ENCODE assay signal across 8 cellular contexts in genomic region chr9:131395745-131396479, GRCh38. TPM values are rescaled to one million over a fixed set of nuclear protein-coding genes. Genes with fewer than 3 reads are reported as not detected.
DNase-seq lines count a peak whose midpoint lies in the region; ATAC-seq and TF ChIP-seq lines count a peak whose summit lies in the region.

No MANE protein-coding gene starts in this region.

- no peaks in the 10 kb centered on the region for H3K9me2 ChIP-seq in SK-N-SH

- peaks cover 24% of the 10 kb centered on the region for H3F3A ChIP-seq in SK-N-SH (replicated peaks; ENCODE audit: insufficient read depth)

- peaks cover 63% of the 10 kb centered on the region for H4K20me1 ChIP-seq in SK-N-SH (ENCODE audit: insufficient read depth)

- TF ChIP-seq EP300 in SK-N-SH (IDR thresholded peaks at IDR 0.05; ENCODE audit: borderline replicate concordance in 1 of 2, low read depth in 1 of 2, low read length in 1 of 2), result no peak

- H3K4me3 ChIP-seq in H7 (ENCODE audit: insufficient read depth, low read depth, low read length), result peak overlapping the region; percentile 70
- peak overlapping the region; percentile 74 to 87 for H3K4me3 ChIP-seq in SK-N-SH (ENCODE audit: low read depth in 2 of 2, low read length in 1 of 2)
- H3K4me3 ChIP-seq in fibroblast of mammary gland (ENCODE audit: control insufficient read depth, low read depth, low read length), result peak overlapping the region; percentile 67
- H3K4me3 ChIP-seq in skeletal muscle satellite cell (ENCODE audit: low read length), result peak overlapping the region; percentile 77

- POLR2A ChIA-PET in SK-N-SH (lab: Yijun Ruan, JAX), result no interaction called here

- H3K36me3 ChIP-seq in H7 (replicated peaks; ENCODE audit: control insufficient read depth, insufficient read depth, low read length) (no peaks in the 10 kb centered on the region; the same call in 1 of the 2 replicates), SK-N-SH (replicated peaks in 1 of 2; ENCODE audit: control insufficient read depth in 1 of 2, insufficient read depth in 2 of 2, low read length in 1 of 2) (peaks cover 0 to 6% of the 10 kb centered on the region in 2 experiments), skeletal muscle satellite cell (ENCODE audit: insufficient read depth, low read length) (no peaks in the 10 kb centered on the region)

- no peak for TF ChIP-seq CTCF in SK-N-SH (IDR thresholded peaks at IDR 0.05)
- TF ChIP-seq CTCF in fibroblast of mammary gland (conservative IDR thresholded peaks at IDR 0.05; ENCODE audit: control insufficient read depth, insufficient read depth, low read depth, low read length), result no peak

- peaks cover 32 to 35% of the 10 kb centered on the region in 2 experiments for H3K4me1 ChIP-seq in SK-N-SH (ENCODE audit: control insufficient read depth in 1 of 2, insufficient read depth in 2 of 2, low read depth in 1 of 2, low read length in 1 of 2)
- peaks cover 48% of the 10 kb centered on the region for H3K4me1 ChIP-seq in skeletal muscle satellite cell (ENCODE audit: control insufficient read depth, insufficient read depth, low read length)

- H3K9me3 ChIP-seq in SK-N-SH (no peaks in the 10 kb centered on the region), skeletal muscle satellite cell (replicated peaks; ENCODE audit: low read length) (no peaks in the 10 kb centered on the region)

- ATAC-seq in HG03095 (IDR thresholded peaks at IDR 0.05; ENCODE audit: unreplicated experiment), result no peak
- no peak for ATAC-seq in HG03097 (IDR thresholded peaks at IDR 0.05; ENCODE audit: low FRiP score, unreplicated experiment)
- no peak for ATAC-seq in GM19463 (IDR thresholded peaks at IDR 0.05; ENCODE audit: unreplicated experiment)

- DNase-seq in H7 (no peak), SK-N-SH (no peak), fibroblast of mammary gland (ENCODE audit: low read depth) (no peak), NCI-H748 (lab: John Stamatoyannopoulos, UW; ENCODE audit: unreplicated experiment) (no peak)

- H3K27me3 ChIP-seq in H7 (ENCODE audit: control insufficient read depth, insufficient read depth, low read length) (no peaks in the 10 kb centered on the region), SK-N-SH (ENCODE audit: insufficient read depth) (no peaks in the 10 kb centered on the region), skeletal muscle satellite cell (ENCODE audit: control insufficient read depth, insufficient read depth, low read length) (no peaks in the 10 kb centered on the region)

- CTCF ChIA-PET in SK-N-SH (lab: Yijun Ruan, JAX), result interaction anchor here (0.8 to 2.4 kb wide), 5 partner anchors 10 to 82 kb away, joined by 3 to 6 read pairs (median 4); no protein-coding TSS in a partner anchor

- peak overlapping the region; percentile 95 for H3K4me2 ChIP-seq in SK-N-SH
- peak overlapping the region; percentile 95 for H3K4me2 ChIP-seq in skeletal muscle satellite cell (ENCODE audit: low read length)

- WGBS in SK-N-SH (ENCODE audit: low lambda C conversion rate), result 48% methylated on average over 11 of the region's 11 CpGs

- TF ChIP-seq RAD21 in SK-N-SH (IDR thresholded peaks at IDR 0.05; ENCODE audit: low read length), result no peak

- peak overlapping the region; percentile 80 to 84; a peak in 3 of 4 replicates for H3K27ac ChIP-seq in SK-N-SH (ENCODE audit: low read depth in 2 of 2, low read length in 1 of 2)

- peaks cover 64% of the 10 kb centered on the region for H3K79me2 ChIP-seq in SK-N-SH (ENCODE audit: insufficient read depth)

- H3K9ac ChIP-seq in SK-N-SH (peak overlapping the region; percentile 93), skeletal muscle satellite cell (ENCODE audit: low read depth, low read length) (peak overlapping the region; percentile 90)

- no peak overlapping the region for H2AFZ ChIP-seq in SK-N-SH (ENCODE audit: low read depth)

TF ChIP-seq in SK-N-SH, 30 proteins besides CTCF, POLR2A, EP300 and RAD21:
- TF ChIP-seq SIN3A (IDR thresholded peaks at IDR 0.05; ENCODE audit: borderline replicate concordance, low read depth, low read length), result no peak
- TF ChIP-seq, protein P1, sequence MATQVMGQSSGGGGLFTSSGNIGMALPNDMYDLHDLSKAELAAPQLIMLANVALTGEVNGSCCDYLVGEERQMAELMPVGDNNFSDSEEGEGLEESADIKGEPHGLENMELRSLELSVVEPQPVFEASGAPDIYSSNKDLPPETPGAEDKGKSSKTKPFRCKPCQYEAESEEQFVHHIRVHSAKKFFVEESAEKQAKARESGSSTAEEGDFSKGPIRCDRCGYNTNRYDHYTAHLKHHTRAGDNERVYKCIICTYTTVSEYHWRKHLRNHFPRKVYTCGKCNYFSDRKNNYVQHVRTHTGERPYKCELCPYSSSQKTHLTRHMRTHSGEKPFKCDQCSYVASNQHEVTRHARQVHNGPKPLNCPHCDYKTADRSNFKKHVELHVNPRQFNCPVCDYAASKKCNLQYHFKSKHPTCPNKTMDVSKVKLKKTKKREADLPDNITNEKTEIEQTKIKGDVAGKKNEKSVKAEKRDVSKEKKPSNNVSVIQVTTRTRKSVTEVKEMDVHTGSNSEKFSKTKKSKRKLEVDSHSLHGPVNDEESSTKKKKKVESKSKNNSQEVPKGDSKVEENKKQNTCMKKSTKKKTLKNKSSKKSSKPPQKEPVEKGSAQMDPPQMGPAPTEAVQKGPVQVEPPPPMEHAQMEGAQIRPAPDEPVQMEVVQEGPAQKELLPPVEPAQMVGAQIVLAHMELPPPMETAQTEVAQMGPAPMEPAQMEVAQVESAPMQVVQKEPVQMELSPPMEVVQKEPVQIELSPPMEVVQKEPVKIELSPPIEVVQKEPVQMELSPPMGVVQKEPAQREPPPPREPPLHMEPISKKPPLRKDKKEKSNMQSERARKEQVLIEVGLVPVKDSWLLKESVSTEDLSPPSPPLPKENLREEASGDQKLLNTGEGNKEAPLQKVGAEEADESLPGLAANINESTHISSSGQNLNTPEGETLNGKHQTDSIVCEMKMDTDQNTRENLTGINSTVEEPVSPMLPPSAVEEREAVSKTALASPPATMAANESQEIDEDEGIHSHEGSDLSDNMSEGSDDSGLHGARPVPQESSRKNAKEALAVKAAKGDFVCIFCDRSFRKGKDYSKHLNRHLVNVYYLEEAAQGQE (IDR thresholded peaks at IDR 0.05; ENCODE audit: low read depth, low read length), result no peak
- TF ChIP-seq GATA2 (CRISPR knock-in tag; IDR thresholded peaks at IDR 0.05), result peak; percentile 17; the same call in 1 of the 2 replicates

RNA-seq across cellular contexts. Expression of gene PRRC2B, which starts 2.0 kb away (rescaled TPM):
- 77.4 and 102 TPM in 2 replicates for total RNA-seq in H7 (2014; rRNA removed; shearing (Covaris generic))
- 18.5 and 26.3 TPM in 2 replicates for polyA plus RNA-seq in SK-N-SH (2012; rRNA removed)
- 17.5 and 22.0 TPM in 2 replicates for polyA plus RNA-seq in SK-N-SH (2012; cell fraction: cytosol; rRNA removed)
- 84.2 and 122 TPM in 2 replicates for polyA plus RNA-seq in SK-N-SH (2012; cell fraction: nucleus; rRNA removed)
- total RNA-seq in skeletal muscle satellite cell (2012; rRNA removed), result 51.7 and 54.2 TPM in 2 replicates
